In genomic region chr19:23799321-23799720, GRCh38 we compare ENCODE assay signal across 11 cellular contexts. TPM values are rescaled to one million over a fixed set of nuclear protein-coding genes. Genes with fewer than 3 reads are reported as not detected.
DNase-seq lines count a peak whose midpoint lies in the region; ATAC-seq and TF ChIP-seq lines count a peak whose summit lies in the region.
"Had no signal": no experiment of that assay in that cellular context is flagged by ENCODE, and none has a peak within 500 bp of the region (broad histone marks: within the 10 kb centered on the region; RNA-seq: fewer than 3 reads in every experiment).

No MANE protein-coding gene starts in this region.

- peak; percentile 95 for ATAC-seq in CD8-positive, alpha-beta T cell
- ATAC-seq in GM19463 (IDR thresholded peaks at IDR 0.05; ENCODE audit: unreplicated experiment) (peak; percentile 48), GM19324 (IDR thresholded peaks at IDR 0.05; ENCODE audit: low FRiP score, unreplicated experiment) (no peak), HG03095 (IDR thresholded peaks at IDR 0.05; ENCODE audit: unreplicated experiment) (no peak), GM19452 (IDR thresholded peaks at IDR 0.05; ENCODE audit: unreplicated experiment) (no peak), HG03571 (IDR thresholded peaks at IDR 0.05; ENCODE audit: unreplicated experiment) (no peak)

- H3K27ac ChIP-seq in CD8-positive, alpha-beta T cell (ENCODE audit: low read depth, low read length) = peak overlapping the region; percentile 45
- H3K27ac ChIP-seq: SJCRH30 had no signal

- H3K27me3 Mint-ChIP-seq in CD8-positive, alpha-beta T cell (ENCODE audit: low read depth) = no peaks in the 10 kb centered on the region

- peaks cover 18% of the 10 kb centered on the region for H3K36me3 Mint-ChIP-seq in CD8-positive, alpha-beta T cell

- peaks cover 24% of the 10 kb centered on the region for H3K4me1 ChIP-seq in CD8-positive, alpha-beta T cell (ENCODE audit: insufficient read depth, low read length)
- H3K4me1 ChIP-seq: SJCRH30 had no signal

- no peak for TF ChIP-seq CTCF in CD8-positive, alpha-beta T cell (IDR thresholded peaks at IDR 0.05)

- intact Hi-C loops in CD8-positive, alpha-beta T cell (cut with DNase I, micrococcal nuclease) = loop anchor here (1.0 to 5.0 kb wide), 3 partner anchors 36 to 112 kb away; partner anchors contain the start of gene ZNF675 (in 1 of the 2)

- POLR2A ChIA-PET in CD8-positive, alpha-beta T cell (lab: Charles Lee) = interaction anchor here (1.0 to 1.3 kb wide), 3 partner anchors 40 to 235 kb away, joined by 3 to 5 read pairs (median 4); partner anchors contain the start of genes ZNF675 and ZNF681

- no peak overlapping the region for H3K4me3 ChIP-seq in CD8-positive, alpha-beta T cell (ENCODE audit: low read depth, low read length)
- H3K4me3 ChIP-seq: SJCRH30 had no signal

- H3K36me3 ChIP-seq in CD8-positive, alpha-beta T cell (ENCODE audit: insufficient read depth, low read length) = no peaks in the 10 kb centered on the region

- no peaks in the 10 kb centered on the region for H3K9me3 ChIP-seq in CD8-positive, alpha-beta T cell (ENCODE audit: low read length)
- H3K9me3 ChIP-seq: SJCRH30 had no signal

- peak overlapping the region; percentile 88 for H3K27ac Mint-ChIP-seq in CD8-positive, alpha-beta T cell

- peaks cover 12% of the 10 kb centered on the region for H3K9me3 Mint-ChIP-seq in CD8-positive, alpha-beta T cell

- CTCF ChIA-PET in CD8-positive, alpha-beta T cell (lab: Charles Lee) = interaction anchor here (1.2 to 2.3 kb wide), 3 partner anchors 18 to 116 kb away, joined by 3 to 10 read pairs (median 5); partner anchors contain the start of genes ZNF681 and ZNF726

- H3K4me1 Mint-ChIP-seq in CD8-positive, alpha-beta T cell (ENCODE audit: low read depth) = peaks cover 42% of the 10 kb centered on the region

- H3K27me3 ChIP-seq in CD8-positive, alpha-beta T cell (ENCODE audit: insufficient read depth, low read length) = no peaks in the 10 kb centered on the region
- H3K27me3 ChIP-seq: SJCRH30 had no signal

- DNase-seq in CD8-positive, alpha-beta T cell = peak in 6 of 7 experiments; percentile 9 to 63 (median 38)
- peak; percentile 16 for DNase-seq in T-helper 9 cell
- peak; percentile 28 for DNase-seq in effector CD4-positive, alpha-beta T cell
- DNase-seq: amniotic stem cell, occipital lobe, SJCRH30 had no signal

- H3K4me3 Mint-ChIP-seq in CD8-positive, alpha-beta T cell = peak overlapping the region; percentile 81

RNA-seq across cellular contexts. Expression of gene ZNF681, which starts 40.6 kb away (rescaled TPM):
- 1 to 10 TPM; 1.7 to 1.8 TPM for total RNA-seq in CD8-positive, alpha-beta T cell

Comparison
In these comparisons a context has a peak if more than half of its experiments do, and no peak if none do; other contexts are left out.
1. ATAC-seq: peak in CD8-positive, alpha-beta T cell (single experiment) and GM19463 (single experiment); none in GM19324 (single experiment), HG03095 (single experiment), GM19452 (single experiment) and HG03571 (single experiment).
2. Peak in every context shown above with its lines, with median percentiles within 50 percentile points of each other: DNase-seq.